ENCODE assay signal across 18 cellular contexts in genomic region chr6:91288741-91289140, GRCh38.
"Had no signal": no experiment of that assay in that cellular context is flagged by ENCODE, and none has a peak within 500 bp of the region (broad histone marks: within the 10 kb centered on the region; RNA-seq: fewer than 3 reads in every experiment).

No MANE protein-coding gene starts in this region.

- H3K27me3 Mint-ChIP-seq: activated CD4-positive, alpha-beta memory T cell treated with anti-CD3 and anti-CD28 coated beads for 36 hours; activated CD4-positive, alpha-beta T cell treated with anti-CD3 and anti-CD28 coated beads for 36 hours; activated naive CD8-positive, alpha-beta T cell treated with anti-CD3 and anti-CD28 coated beads for 36 hours; effector memory CD8-positive, alpha-beta T cell had no signal

- DNase-seq: activated CD4-positive, alpha-beta memory T cell treated with anti-CD3 and anti-CD28 coated beads for 36 hours; activated CD4-positive, alpha-beta T cell treated with anti-CD3 and anti-CD28 coated beads for 36 hours; activated naive CD8-positive, alpha-beta T cell treated with anti-CD3 and anti-CD28 coated beads for 36 hours; amniotic stem cell; effector memory CD8-positive, alpha-beta T cell; esophagus squamous epithelium; hippocampal formation; left cardiac atrium; nephron progenitor cell; occipital lobe; right cardiac atrium; stimulated activated naive CD8-positive, alpha-beta T cell treated with anti-CD3 and anti-CD28 coated beads, Interleukin-15, Interleukin-2, amounts not matched to agents 100 U/mL and 50 U/mL, for 24 hours; T1000; tibial artery; WERI-Rb-1 had no signal

- H3K36me3 ChIP-seq: esophagus squamous epithelium, prostate gland, tibial artery, WERI-Rb-1 had no signal

- H3K4me3 ChIP-seq: esophagus squamous epithelium, prostate gland, skin epidermis, tibial artery had no signal

- ATAC-seq: activated CD4-positive, alpha-beta T cell treated with anti-CD3 and anti-CD28 coated beads for 36 hours; effector memory CD8-positive, alpha-beta T cell; left cardiac atrium; right cardiac atrium; stimulated activated naive CD8-positive, alpha-beta T cell treated with anti-CD3 and anti-CD28 coated beads, Interleukin-15, Interleukin-2, amounts not matched to agents 100 U/mL and 50 U/mL, for 24 hours had no signal

- H3K4me3 Mint-ChIP-seq: activated CD4-positive, alpha-beta memory T cell treated with anti-CD3 and anti-CD28 coated beads for 36 hours; activated CD4-positive, alpha-beta T cell treated with anti-CD3 and anti-CD28 coated beads for 36 hours; activated naive CD8-positive, alpha-beta T cell treated with anti-CD3 and anti-CD28 coated beads for 36 hours; effector memory CD8-positive, alpha-beta T cell; nephron progenitor cell had no signal

- H3K4me1 Mint-ChIP-seq: activated CD4-positive, alpha-beta T cell treated with anti-CD3 and anti-CD28 coated beads for 36 hours; activated naive CD8-positive, alpha-beta T cell treated with anti-CD3 and anti-CD28 coated beads for 36 hours; nephron progenitor cell had no signal

- FAIRE-seq: islet of Langerhans had no signal

- H3K4me1 ChIP-seq: esophagus squamous epithelium, prostate gland, tibial artery had no signal

- H3K27me3 ChIP-seq: esophagus squamous epithelium, tibial artery had no signal

- H3K36me3 Mint-ChIP-seq: activated CD4-positive, alpha-beta memory T cell treated with anti-CD3 and anti-CD28 coated beads for 36 hours; activated naive CD8-positive, alpha-beta T cell treated with anti-CD3 and anti-CD28 coated beads for 36 hours had no signal

- H3K27ac ChIP-seq: esophagus squamous epithelium, prostate gland, skin epidermis, tibial artery, WERI-Rb-1 had no signal

- H3K9me3 ChIP-seq: esophagus squamous epithelium, prostate gland, tibial artery had no signal

- H3K27ac Mint-ChIP-seq: activated CD4-positive, alpha-beta memory T cell treated with anti-CD3 and anti-CD28 coated beads for 36 hours; activated CD4-positive, alpha-beta T cell treated with anti-CD3 and anti-CD28 coated beads for 36 hours; activated naive CD8-positive, alpha-beta T cell treated with anti-CD3 and anti-CD28 coated beads for 36 hours; effector memory CD8-positive, alpha-beta T cell; nephron progenitor cell had no signal

- H3K9me3 Mint-ChIP-seq: activated CD4-positive, alpha-beta memory T cell treated with anti-CD3 and anti-CD28 coated beads for 36 hours; activated naive CD8-positive, alpha-beta T cell treated with anti-CD3 and anti-CD28 coated beads for 36 hours; nephron progenitor cell had no signal
